ENCODE assay signal across 8 cellular contexts in the genomic region with DNA sequence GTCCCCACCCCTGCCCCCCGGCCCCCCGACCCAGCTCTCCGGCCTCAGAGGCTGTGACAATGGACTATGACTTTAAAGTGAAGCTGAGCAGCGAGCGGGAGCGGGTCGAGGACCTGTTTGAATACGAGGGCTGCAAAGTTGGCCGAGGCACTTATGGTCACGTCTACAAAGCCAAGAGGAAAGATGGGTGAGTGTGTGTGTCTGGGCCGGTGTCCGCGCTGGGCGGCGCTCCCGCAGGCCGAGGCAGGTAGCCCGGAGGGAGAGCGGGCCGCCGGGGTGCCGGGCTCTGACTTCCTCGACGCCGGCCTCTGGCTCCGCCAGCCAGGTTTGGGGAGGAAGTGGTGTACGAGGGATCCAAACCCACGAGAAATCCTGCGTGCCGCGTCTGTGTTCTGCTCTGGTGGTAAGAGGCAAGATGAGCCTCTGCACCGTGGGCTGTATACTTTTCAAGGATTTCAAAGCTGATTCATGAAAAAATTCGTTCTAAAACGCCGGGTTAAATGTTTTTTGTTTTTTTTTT. TPM values are rescaled to one million over a fixed set of nuclear protein-coding genes. Genes with fewer than 3 reads are reported as not detected.
A peak's percentile ranks its signal among the peaks of the same experiment; 100 is the strongest.
DNase-seq lines count a peak whose midpoint lies in the region; ATAC-seq and TF ChIP-seq lines count a peak whose summit lies in the region.

No MANE protein-coding gene starts in this region.

- H3K4me2 ChIP-seq in PC-9 = peak overlapping the region; percentile 91

- WGBS in gastroesophageal sphincter (ENCODE audit: low coverage in 1 of 2), 2 donors = 0 to 1% methylated on average over 2 to 21 of the region's 35 CpGs
- WGBS in thyroid gland, 2 donors = 0 to 1% methylated on average over 25 to 27 of the region's 35 CpGs

- H3K9me3 ChIP-seq in PC-9 (ENCODE audit: insufficient read depth, low read depth) (no peaks in the 10 kb centered on the region), gastroesophageal sphincter (no peaks in the 10 kb centered on the region), thyroid gland (no peaks in the 10 kb centered on the region)

- POLR2A ChIA-PET in PC-9 (lab: Charles Lee; ENCODE audit: unreplicated experiment) = interaction anchor here (0.6 kb wide), 1 partner anchor 220 kb away, joined by 3 read pairs; no protein-coding TSS in a partner anchor

- H4K20me1 ChIP-seq in PC-9 (ENCODE audit: insufficient read depth) = peaks cover 17% of the 10 kb centered on the region

- no peaks in the 10 kb centered on the region for H3F3A ChIP-seq in PC-9 (ENCODE audit: insufficient read depth, low read depth)

- peak overlapping the region; percentile 90 for H2AFZ ChIP-seq in PC-9

- H3K27me3 ChIP-seq in PC-9 (ENCODE audit: insufficient read depth, low read depth) = no peaks in the 10 kb centered on the region; the same call in 1 of the 2 replicates
- H3K27me3 ChIP-seq in gastroesophageal sphincter = no peaks in the 10 kb centered on the region
- no peaks in the 10 kb centered on the region for H3K27me3 ChIP-seq in thyroid gland

- TF ChIP-seq CTCF in C4-2B (conservative IDR thresholded peaks at IDR 0.05) (no peak; the same call in 1 of the 2 replicates), PC-9 (conservative IDR thresholded peaks at IDR 0.05) (no peak), gastroesophageal sphincter (IDR thresholded peaks at IDR 0.05) (peak in 1 of 4 experiments; percentile 14), thyroid gland (IDR thresholded peaks at IDR 0.05) (no peak)

- CTCF ChIA-PET in PC-9 (lab: Charles Lee) = no interaction called here

- TSS peak; percentile 54 for BruUV-seq in PC-9 (replicated peaks; lab: Mats Ljungman, UMichigan)

- TF ChIP-seq POLR2A in gastroesophageal sphincter (IDR thresholded peaks at IDR 0.05) (no peak), thyroid gland (IDR thresholded peaks at IDR 0.05) (no peak)

- no peaks in the 10 kb centered on the region for H3K36me3 ChIP-seq in PC-9 (ENCODE audit: low read depth)
- no peaks in the 10 kb centered on the region for H3K36me3 ChIP-seq in gastroesophageal sphincter
- no peaks in the 10 kb centered on the region for H3K36me3 ChIP-seq in thyroid gland

- H3K27ac ChIP-seq in C4-2B (peak overlapping the region; percentile 89), PC-9 (no peak overlapping the region), gastroesophageal sphincter (peak overlapping the region; percentile 47 to 94 (median 92)), thyroid gland (peak overlapping the region; percentile 92 to 94 (median 93))

- H3K4me3 ChIP-seq in PC-9 (peak overlapping the region; percentile 67), gastroesophageal sphincter (peak overlapping the region; percentile 65 to 89), thyroid gland (replicated peaks in 1 of 3) (peak overlapping the region; percentile 76 to 95 (median 94))

- H3K9me2 ChIP-seq in PC-9 (ENCODE audit: insufficient read depth) = no peaks in the 10 kb centered on the region

- ATAC-seq in GM19324 (IDR thresholded peaks at IDR 0.05; ENCODE audit: low FRiP score, unreplicated experiment) (peak; percentile 38), HG03378 (IDR thresholded peaks at IDR 0.05; ENCODE audit: unreplicated experiment) (peak; percentile 17), gastroesophageal sphincter (peak; percentile 25)

- H3K79me2 ChIP-seq in PC-9 (ENCODE audit: low read depth) = peaks cover 52% of the 10 kb centered on the region

- peak; percentile 43 to 46 for DNase-seq in PC-9
- peak; percentile 50 for DNase-seq in activated gamma-delta T cell treated with Interleukin-2 at 50 U/mL for 16 hours
- peak in 43 of 56 donors; percentile 2 to 57 (median 39) for DNase-seq in nucleus accumbens (lab: John Stamatoyannopoulos, UW)
- peak; percentile 69 to 70 for DNase-seq in thyroid gland

- no peak for TF ChIP-seq EP300 in gastroesophageal sphincter (IDR thresholded peaks at IDR 0.05)

- H3K4me1 ChIP-seq in PC-9 (replicated peaks; ENCODE audit: insufficient read depth) (peaks cover 28% of the 10 kb centered on the region), gastroesophageal sphincter (peaks cover 9 to 33% (median 10%) of the 10 kb centered on the region in 3 donors), thyroid gland (peaks cover 6 to 10% of the 10 kb centered on the region in 2 donors)

- intact Hi-C loops in PC-9 (cut with micrococcal nuclease; ENCODE audit: unreplicated experiment) = loop anchor here (2.0 kb wide), 2 partner anchors 32 to 68 kb away; partner anchors contain the start of gene RNF6
- intact Hi-C loops in thyroid gland (cut with DNase I) = no loop called here

RNA-seq across cellular contexts. Expression of gene CDK8, which starts 0.7 kb away (rescaled TPM):
- total RNA-seq in PC-9 (2021) = 14.8 and 16.8 TPM in 2 replicates
- total RNA-seq in gastroesophageal sphincter = 10 to 100 TPM; 16.2 to 25.5 (median 23.3) TPM
- 10 to 100 TPM; 14.2 to 16.2 (median 15.1) TPM for total RNA-seq in thyroid gland

RNA-seq across cellular contexts. Expression of gene RNF6, which starts 32.5 kb away (rescaled TPM):
- total RNA-seq in PC-9 (2021) (19.2 and 30.3 TPM in 2 replicates), gastroesophageal sphincter (10 to 100 TPM; 18.8 to 29.5 (median 23.2) TPM), thyroid gland (10 to 100 TPM; 21.5 to 28.8 (median 25.0) TPM)
